2 cellular contexts compared by ENCODE assay signal in the genomic region with DNA sequence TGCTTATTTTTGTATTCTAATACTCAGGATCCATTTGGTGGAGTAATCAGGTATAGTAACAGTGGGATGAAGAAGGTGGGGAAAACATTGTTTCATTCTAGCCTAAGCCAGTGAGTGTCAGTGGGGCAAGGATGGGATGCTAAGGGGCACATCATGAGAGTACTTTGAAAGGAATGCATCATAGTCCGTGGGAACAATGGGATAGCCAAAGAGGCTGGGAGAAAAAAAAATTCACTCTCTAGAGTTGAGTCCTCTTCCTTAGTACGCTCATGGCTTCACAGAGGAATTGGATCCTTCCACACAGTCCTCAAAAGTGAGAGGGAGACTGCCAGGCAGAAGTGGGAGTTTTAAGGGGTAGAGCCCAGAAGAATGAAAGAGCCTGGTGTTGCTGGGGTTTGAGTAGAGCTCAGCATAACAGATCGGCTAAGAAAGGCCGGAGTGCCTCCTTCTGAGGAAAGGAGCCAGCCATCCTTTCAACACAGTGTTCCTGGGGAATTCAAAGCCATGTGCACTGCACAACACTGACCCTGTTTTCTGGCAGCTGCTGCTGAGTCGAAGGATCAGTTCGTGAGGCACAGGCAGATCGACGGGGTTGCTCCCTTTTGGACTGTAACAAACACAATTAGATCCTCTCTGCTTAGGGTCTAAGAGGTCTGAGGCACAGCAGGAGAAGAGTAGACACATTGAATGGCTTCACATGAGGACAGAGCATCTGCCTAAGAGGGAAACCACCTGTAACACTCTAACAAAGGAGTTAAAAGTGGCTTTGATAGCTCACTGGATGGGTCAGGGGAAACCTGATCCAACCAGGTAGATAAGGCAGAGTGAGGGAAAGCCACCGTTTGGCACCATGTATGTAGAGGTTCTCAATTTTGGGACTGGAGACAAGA.
TF ChIP-seq lines count a peak whose summit lies in the region.

No MANE protein-coding gene starts in this region.

TF ChIP-seq in GM23338, 12 proteins besides CTCF, POLR2A, EP300 and RAD21:
- TF ChIP-seq, protein P1, sequence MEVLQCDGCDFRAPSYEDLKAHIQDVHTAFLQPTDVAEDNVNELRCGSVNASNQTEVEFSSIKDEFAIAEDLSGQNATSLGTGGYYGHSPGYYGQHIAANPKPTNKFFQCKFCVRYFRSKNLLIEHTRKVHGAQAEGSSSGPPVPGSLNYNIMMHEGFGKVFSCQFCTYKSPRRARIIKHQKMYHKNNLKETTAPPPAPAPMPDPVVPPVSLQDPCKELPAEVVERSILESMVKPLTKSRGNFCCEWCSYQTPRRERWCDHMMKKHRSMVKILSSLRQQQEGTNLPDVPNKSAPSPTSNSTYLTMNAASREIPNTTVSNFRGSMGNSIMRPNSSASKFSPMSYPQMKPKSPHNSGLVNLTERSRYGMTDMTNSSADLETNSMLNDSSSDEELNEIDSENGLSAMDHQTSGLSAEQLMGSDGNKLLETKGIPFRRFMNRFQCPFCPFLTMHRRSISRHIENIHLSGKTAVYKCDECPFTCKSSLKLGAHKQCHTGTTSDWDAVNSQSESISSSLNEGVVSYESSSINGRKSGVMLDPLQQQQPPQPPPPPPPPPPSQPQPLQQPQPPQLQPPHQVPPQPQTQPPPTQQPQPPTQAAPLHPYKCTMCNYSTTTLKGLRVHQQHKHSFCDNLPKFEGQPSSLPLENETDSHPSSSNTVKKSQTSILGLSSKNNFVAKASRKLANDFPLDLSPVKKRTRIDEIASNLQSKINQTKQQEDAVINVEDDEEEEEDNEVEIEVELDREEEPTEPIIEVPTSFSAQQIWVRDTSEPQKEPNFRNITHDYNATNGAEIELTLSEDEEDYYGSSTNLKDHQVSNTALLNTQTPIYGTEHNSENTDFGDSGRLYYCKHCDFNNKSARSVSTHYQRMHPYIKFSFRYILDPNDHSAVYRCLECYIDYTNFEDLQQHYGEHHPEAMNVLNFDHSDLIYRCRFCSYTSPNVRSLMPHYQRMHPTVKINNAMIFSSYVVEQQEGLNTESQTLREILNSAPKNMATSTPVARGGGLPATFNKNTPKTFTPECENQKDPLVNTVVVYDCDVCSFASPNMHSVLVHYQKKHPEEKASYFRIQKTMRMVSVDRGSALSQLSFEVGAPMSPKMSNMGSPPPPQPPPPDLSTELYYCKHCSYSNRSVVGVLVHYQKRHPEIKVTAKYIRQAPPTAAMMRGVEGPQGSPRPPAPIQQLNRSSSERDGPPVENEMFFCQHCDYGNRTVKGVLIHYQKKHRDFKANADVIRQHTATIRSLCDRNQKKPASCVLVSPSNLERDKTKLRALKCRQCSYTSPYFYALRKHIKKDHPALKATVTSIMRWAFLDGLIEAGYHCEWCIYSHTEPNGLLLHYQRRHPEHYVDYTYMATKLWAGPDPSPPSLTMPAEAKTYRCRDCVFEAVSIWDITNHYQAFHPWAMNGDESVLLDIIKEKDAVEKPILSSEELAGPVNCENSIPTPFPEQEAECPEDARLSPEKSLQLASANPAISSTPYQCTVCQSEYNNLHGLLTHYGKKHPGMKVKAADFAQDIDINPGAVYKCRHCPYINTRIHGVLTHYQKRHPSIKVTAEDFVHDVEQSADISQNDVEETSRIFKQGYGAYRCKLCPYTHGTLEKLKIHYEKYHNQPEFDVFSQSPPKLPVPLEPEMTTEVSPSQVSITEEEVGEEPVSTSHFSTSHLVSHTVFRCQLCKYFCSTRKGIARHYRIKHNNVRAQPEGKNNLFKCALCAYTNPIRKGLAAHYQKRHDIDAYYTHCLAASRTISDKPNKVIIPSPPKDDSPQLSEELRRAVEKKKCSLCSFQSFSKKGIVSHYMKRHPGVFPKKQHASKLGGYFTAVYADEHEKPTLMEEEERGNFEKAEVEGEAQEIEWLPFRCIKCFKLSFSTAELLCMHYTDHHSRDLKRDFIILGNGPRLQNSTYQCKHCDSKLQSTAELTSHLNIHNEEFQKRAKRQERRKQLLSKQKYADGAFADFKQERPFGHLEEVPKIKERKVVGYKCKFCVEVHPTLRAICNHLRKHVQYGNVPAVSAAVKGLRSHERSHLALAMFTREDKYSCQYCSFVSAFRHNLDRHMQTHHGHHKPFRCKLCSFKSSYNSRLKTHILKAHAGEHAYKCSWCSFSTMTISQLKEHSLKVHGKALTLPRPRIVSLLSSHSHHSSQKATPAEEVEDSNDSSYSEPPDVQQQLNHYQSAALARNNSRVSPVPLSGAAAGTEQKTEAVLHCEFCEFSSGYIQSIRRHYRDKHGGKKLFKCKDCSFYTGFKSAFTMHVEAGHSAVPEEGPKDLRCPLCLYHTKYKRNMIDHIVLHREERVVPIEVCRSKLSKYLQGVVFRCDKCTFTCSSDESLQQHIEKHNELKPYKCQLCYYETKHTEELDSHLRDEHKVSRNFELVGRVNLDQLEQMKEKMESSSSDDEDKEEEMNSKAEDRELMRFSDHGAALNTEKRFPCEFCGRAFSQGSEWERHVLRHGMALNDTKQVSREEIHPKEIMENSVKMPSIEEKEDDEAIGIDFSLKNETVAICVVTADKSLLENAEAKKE (CRISPR knock-in tag; IDR thresholded peaks at IDR 0.05): peak; percentile 88
- no peak for TF ChIP-seq ZNF114 (CRISPR knock-in tag; IDR thresholded peaks at IDR 0.05)

TF ChIP-seq in SK-N-SH, 30 proteins besides CTCF, POLR2A, EP300 and RAD21:
- TF ChIP-seq, protein P2, sequence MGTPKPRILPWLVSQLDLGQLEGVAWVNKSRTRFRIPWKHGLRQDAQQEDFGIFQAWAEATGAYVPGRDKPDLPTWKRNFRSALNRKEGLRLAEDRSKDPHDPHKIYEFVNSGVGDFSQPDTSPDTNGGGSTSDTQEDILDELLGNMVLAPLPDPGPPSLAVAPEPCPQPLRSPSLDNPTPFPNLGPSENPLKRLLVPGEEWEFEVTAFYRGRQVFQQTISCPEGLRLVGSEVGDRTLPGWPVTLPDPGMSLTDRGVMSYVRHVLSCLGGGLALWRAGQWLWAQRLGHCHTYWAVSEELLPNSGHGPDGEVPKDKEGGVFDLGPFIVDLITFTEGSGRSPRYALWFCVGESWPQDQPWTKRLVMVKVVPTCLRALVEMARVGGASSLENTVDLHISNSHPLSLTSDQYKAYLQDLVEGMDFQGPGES (IDR thresholded peaks at IDR 0.05; ENCODE audit: low read depth, low read length): no peak
- TF ChIP-seq JUND (IDR thresholded peaks at IDR 0.05): no peak
- TF ChIP-seq, protein P3, sequence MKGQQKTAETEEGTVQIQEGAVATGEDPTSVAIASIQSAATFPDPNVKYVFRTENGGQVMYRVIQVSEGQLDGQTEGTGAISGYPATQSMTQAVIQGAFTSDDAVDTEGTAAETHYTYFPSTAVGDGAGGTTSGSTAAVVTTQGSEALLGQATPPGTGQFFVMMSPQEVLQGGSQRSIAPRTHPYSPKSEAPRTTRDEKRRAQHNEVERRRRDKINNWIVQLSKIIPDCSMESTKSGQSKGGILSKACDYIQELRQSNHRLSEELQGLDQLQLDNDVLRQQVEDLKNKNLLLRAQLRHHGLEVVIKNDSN (IDR thresholded peaks at IDR 0.05; ENCODE audit: borderline replicate concordance, low read depth): no peak
- TF ChIP-seq TCF12 (IDR thresholded peaks at IDR 0.05): no peak
- TF ChIP-seq POLR2AphosphoS5 (IDR thresholded peaks at IDR 0.05; ENCODE audit: low read depth, low read length): no peak
- no peak for TF ChIP-seq TAF1 (IDR thresholded peaks at IDR 0.05; ENCODE audit: borderline replicate concordance, low read depth, low read length)
- TF ChIP-seq SIN3A (IDR thresholded peaks at IDR 0.05; ENCODE audit: borderline replicate concordance, low read depth, low read length): no peak
